Comparison of ENCODE assay signal across 7 cellular contexts in genomic region chr17:2595200-2595599, GRCh38. TPM values are rescaled to one million over a fixed set of nuclear protein-coding genes. Genes with fewer than 3 reads are reported as not detected.
DNase-seq lines count a peak whose midpoint lies in the region; ATAC-seq, FAIRE-seq and TF ChIP-seq lines count a peak whose summit lies in the region.

No MANE protein-coding gene starts in this region.

- H4K20me1 ChIP-seq in smooth muscle cell (ENCODE audit: low read depth): peaks cover 62% of the 10 kb centered on the region

- DNase-seq in HFF-Myc (ENCODE audit: extremely low read depth, low read depth) (no peak), T-helper 17 cell (no peak), right cardiac atrium (no peak), smooth muscle cell (lab: John Stamatoyannopoulos, UW; ENCODE audit: unreplicated experiment) (no peak), HTR-8/SVneo (ENCODE audit: insufficient read length, low spot score) (no peak), middle frontal gyrus (ENCODE audit: extremely low spot score, low spot score) (no peak)

- H3K27ac ChIP-seq in right cardiac atrium (ENCODE audit: low read length) (peak overlapping the region; percentile 2), smooth muscle cell (ENCODE audit: low read depth) (peak overlapping the region; percentile 100)

- ATAC-seq in T-helper 17 cell (no peak), right cardiac atrium (no peak), GM21381 (IDR thresholded peaks at IDR 0.05; ENCODE audit: unreplicated experiment) (no peak)

- H3K27me3 ChIP-seq in right cardiac atrium (ENCODE audit: control insufficient read depth, insufficient read depth) (no peaks in the 10 kb centered on the region), smooth muscle cell (ENCODE audit: low read depth) (no peaks in the 10 kb centered on the region)

- peaks cover 32% of the 10 kb centered on the region for H3K4me1 Mint-ChIP-seq in T-helper 17 cell

- peaks cover 74% of the 10 kb centered on the region for H3K79me2 ChIP-seq in smooth muscle cell (ENCODE audit: low read depth)

- WGBS in right cardiac atrium: 7% methylated on average over 4 of the region's 4 CpGs
- WGBS in smooth muscle cell (ENCODE audit: low lambda C conversion rate): 6% methylated on average over 4 of the region's 4 CpGs

- TF ChIP-seq CTCF in HFF-Myc (IDR thresholded peaks at IDR 0.05; ENCODE audit: low read depth, low read length, missing control alignments) (no peak), smooth muscle cell (IDR thresholded peaks at IDR 0.05; ENCODE audit: borderline replicate concordance, insufficient read depth, poor library complexity, severe bottlenecking) (no peak)

- H3K27ac Mint-ChIP-seq in T-helper 17 cell: peak overlapping the region; percentile 93

- H3K9ac ChIP-seq in smooth muscle cell (ENCODE audit: low read depth): peak overlapping the region; percentile 98

- H3K36me3 ChIP-seq in smooth muscle cell (ENCODE audit: low read depth): no peaks in the 10 kb centered on the region

- no peaks in the 10 kb centered on the region for H3K4me1 ChIP-seq in right cardiac atrium (ENCODE audit: control insufficient read depth, insufficient read depth, low read length)
- peaks cover 18% of the 10 kb centered on the region for H3K4me1 ChIP-seq in smooth muscle cell (ENCODE audit: low read depth)

- H3K4me2 ChIP-seq in smooth muscle cell: peak overlapping the region; percentile 100

- peaks cover 21% of the 10 kb centered on the region for H3F3A ChIP-seq in smooth muscle cell (ENCODE audit: low read depth)

- peaks cover 2% of the 10 kb centered on the region for H3K36me3 Mint-ChIP-seq in T-helper 17 cell (ENCODE audit: low read depth)

- intact Hi-C loops in right cardiac atrium (cut with DNase I): loop anchor here in 2 of 4 donors (10.0 kb wide), 1 partner anchor 70 kb away; no protein-coding TSS in a partner anchor

- no peaks in the 10 kb centered on the region for H3K27me3 Mint-ChIP-seq in T-helper 17 cell

- H3K9me3 ChIP-seq in T-helper 17 cell (ENCODE audit: control insufficient read depth, low read length, poor library complexity, severe bottlenecking): no peaks in the 10 kb centered on the region
- H3K9me3 ChIP-seq in right cardiac atrium (ENCODE audit: control insufficient read depth, low read length): no peaks in the 10 kb centered on the region
- no peaks in the 10 kb centered on the region for H3K9me3 ChIP-seq in smooth muscle cell (replicated peaks; ENCODE audit: low read depth)

- peak overlapping the region; percentile 99 for H3K4me3 Mint-ChIP-seq in T-helper 17 cell

- H2AFZ ChIP-seq in smooth muscle cell (ENCODE audit: low read depth): no peak overlapping the region

- FAIRE-seq in HTR-8/SVneo (lab: Jason Lieb, UNC): no peak

- peak overlapping the region; percentile 94 for H3K4me3 ChIP-seq in HFF-Myc (replicated peaks; ENCODE audit: low read depth, low read length)
- peak overlapping the region; percentile 98 for H3K4me3 ChIP-seq in right cardiac atrium (ENCODE audit: low read length)
- H3K4me3 ChIP-seq in smooth muscle cell: peak overlapping the region; percentile 86

RNA-seq across cellular contexts. Expression of gene PAFAH1B1, which starts 1.7 kb away (rescaled TPM):
- total RNA-seq in T-helper 17 cell (100 to 1,000 TPM; 149 to 165 TPM), right cardiac atrium (100 to 1,000 TPM; 104 to 128 (median 106) TPM), smooth muscle cell (105 and 171 TPM in 2 replicates)
- polyA plus RNA-seq in right cardiac atrium (39.1 TPM), smooth muscle cell (126 and 127 TPM in 2 replicates)
